Comparison of ENCODE assay signal across 11 cellular contexts in the genomic region with DNA sequence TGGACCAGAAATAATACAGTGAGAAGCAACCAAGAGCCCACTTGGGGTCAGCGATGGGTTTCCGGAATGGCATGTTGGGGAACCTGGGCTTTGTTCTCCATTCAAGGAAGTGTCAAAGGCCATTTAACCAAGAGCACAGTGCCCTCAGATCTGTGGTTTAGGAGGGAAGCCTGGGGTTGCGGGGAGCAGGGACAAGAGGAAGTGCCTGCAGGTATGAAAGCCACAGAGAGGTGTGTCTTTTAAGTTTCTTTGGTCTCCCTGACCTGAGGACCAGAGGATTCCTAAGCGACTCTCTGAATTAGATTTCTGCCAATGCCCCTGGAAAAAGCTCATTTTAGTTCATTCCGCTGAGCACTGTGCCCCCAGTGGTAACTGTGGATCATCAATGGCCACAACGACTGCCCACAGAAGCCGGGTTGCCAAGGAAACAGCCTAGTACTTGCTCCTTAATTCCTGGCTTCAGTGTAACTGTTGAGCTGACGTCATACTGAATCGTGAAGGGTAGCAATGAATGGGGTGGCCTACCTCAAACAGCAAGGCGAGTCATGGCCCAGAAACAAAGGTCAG.
DNase-seq lines count a peak whose midpoint lies in the region; ATAC-seq and TF ChIP-seq lines count a peak whose summit lies in the region.
"Had no signal": no experiment of that assay in that cellular context is flagged by ENCODE, and none has a peak within 500 bp of the region (broad histone marks: within the 10 kb centered on the region; RNA-seq: fewer than 3 reads in every experiment).

No MANE protein-coding gene starts in this region.

- no peaks in the 10 kb centered on the region for H3K36me3 ChIP-seq in GM23338 (ENCODE audit: insufficient read depth)
- no peaks in the 10 kb centered on the region for H3K36me3 ChIP-seq in neuronal stem cell (replicated peaks in 1 of 2; ENCODE audit: control insufficient read depth in 2 of 2, insufficient read depth in 2 of 2, low read length in 2 of 2)

- H2BK12ac ChIP-seq in neuronal stem cell (ENCODE audit: low read length), result no peak overlapping the region

- H3K18ac ChIP-seq in neuronal stem cell (ENCODE audit: low read length), result peak overlapping the region; percentile 27

- DNase-seq in GM23338 (ENCODE audit: low spot score), result peak; percentile 73
- peak; percentile 4 for DNase-seq in NCI-H2227 (lab: John Stamatoyannopoulos, UW; ENCODE audit: unreplicated experiment)
- DNase-seq in cerebellar cortex (ENCODE audit: low spot score), result peak; percentile 16
- peak; percentile 11 for DNase-seq in neuronal stem cell (ENCODE audit: low spot score)
- DNase-seq in NCI-H510A treated with DMSO at 0.1 percent for 48 hours (lab: John Stamatoyannopoulos, UW), result no peak
- DNase-seq in NCI-H2107 treated with DMSO at 0.1 percent for 48 hours (lab: John Stamatoyannopoulos, UW; ENCODE audit: unreplicated experiment), result no peak
- no peak for DNase-seq in left colon
- DNase-seq: Karpas-422 had no signal

- no peaks in the 10 kb centered on the region for H3F3A ChIP-seq in GM23338 (replicated peaks; ENCODE audit: low read depth)

- no peak overlapping the region for H3K27ac ChIP-seq in GM23338 (ENCODE audit: low read depth)
- H3K27ac ChIP-seq in neuronal stem cell (replicated peaks; ENCODE audit: low read length), result no peak overlapping the region

- no peak overlapping the region for H3K4ac ChIP-seq in neuronal stem cell (ENCODE audit: low read length)

- peaks cover 23% of the 10 kb centered on the region for H3K9me3 Mint-ChIP-seq in GM23338

- WGBS in neuronal stem cell (ENCODE audit: extremely low coverage in 2 of 2, insufficient read length in 2 of 2, insufficient replicate concordance in 1 of 2), 2 donors, result no CpG with 5 or more reads among the region's 10 CpGs

- peak overlapping the region; percentile 14 for H2AFZ ChIP-seq in GM23338
- H2AFZ ChIP-seq in neuronal stem cell (ENCODE audit: low read length), result peak overlapping the region; percentile 56

- no peak overlapping the region for H3K23ac ChIP-seq in neuronal stem cell (ENCODE audit: low read depth, low read length, poor library complexity)

- no peaks in the 10 kb centered on the region for H4K20me1 ChIP-seq in GM23338 (replicated peaks; ENCODE audit: insufficient read depth)

- H3K14ac ChIP-seq in neuronal stem cell (ENCODE audit: low read length), result no peak overlapping the region

- ATAC-seq in GM23338, result peak; percentile 77
- ATAC-seq in HG03460 (IDR thresholded peaks at IDR 0.05; ENCODE audit: unreplicated experiment), result no peak
- no peak for ATAC-seq in left colon
- ATAC-seq: Panc1 had no signal

- no peak overlapping the region for H3K4me2 ChIP-seq in GM23338
- no peak overlapping the region for H3K4me2 ChIP-seq in neuronal stem cell (ENCODE audit: insufficient read depth, low read length, poor library complexity, severe bottlenecking)

- H2BK120ac ChIP-seq in neuronal stem cell (ENCODE audit: low read depth, low read length), result no peak overlapping the region

- H3K9me3 ChIP-seq in neuronal stem cell (replicated peaks in 1 of 2; ENCODE audit: control insufficient read depth in 2 of 2, insufficient read depth in 1 of 2, low read depth in 1 of 2, low read length in 2 of 2), result peaks cover 0 to 3% of the 10 kb centered on the region in 2 donors

- H2BK5ac ChIP-seq in neuronal stem cell (ENCODE audit: low read length), result no peak overlapping the region

- no peak overlapping the region for H4K91ac ChIP-seq in neuronal stem cell (ENCODE audit: low read depth, low read length, poor library complexity)

- peaks cover 15% of the 10 kb centered on the region for H3K4me1 Mint-ChIP-seq in GM23338

- H3K9ac ChIP-seq in neuronal stem cell (ENCODE audit: low read depth, low read length, poor library complexity), result no peak overlapping the region

- H4K8ac ChIP-seq in neuronal stem cell (ENCODE audit: low read depth, low read length), result no peak overlapping the region

- no peak overlapping the region for H2AK5ac ChIP-seq in neuronal stem cell (ENCODE audit: low read depth, low read length)

- no peaks in the 10 kb centered on the region for H3K4me1 ChIP-seq in GM23338 (ENCODE audit: insufficient read depth)
- H3K4me1 ChIP-seq in neuronal stem cell (ENCODE audit: control insufficient read depth in 2 of 2, insufficient read depth in 1 of 2, low read depth in 1 of 2, low read length in 2 of 2), result peaks cover 4 to 9% of the 10 kb centered on the region in 2 donors

- no peak overlapping the region for H3K4me3 ChIP-seq in GM23338
- no peak overlapping the region for H3K4me3 ChIP-seq in neuronal stem cell (ENCODE audit: low read length in 2 of 2)

- intact Hi-C loops in left colon (cut with DNase I, micrococcal nuclease), result no loop called here

- TF ChIP-seq CTCF in GM23338 (conservative IDR thresholded peaks at IDR 0.05; ENCODE audit: low read depth in 2 of 2), result peak in 1 of 2 experiments; percentile 54; a peak in 2 of 4 replicates

- no peaks in the 10 kb centered on the region for H3K9me2 ChIP-seq in GM23338 (ENCODE audit: insufficient read depth)

- H3K79me2 ChIP-seq in GM23338 (replicated peaks; ENCODE audit: insufficient read depth), result no peaks in the 10 kb centered on the region

- no peaks in the 10 kb centered on the region for H3K79me1 ChIP-seq in neuronal stem cell (ENCODE audit: low read depth, low read length)

- peaks cover 2% of the 10 kb centered on the region for H3K27me3 Mint-ChIP-seq in GM23338 (ENCODE audit: insufficient read depth, low read depth, poor library complexity)

- H3K36me3 Mint-ChIP-seq in GM23338 (ENCODE audit: low read depth), result peaks cover 10% of the 10 kb centered on the region

- no peak overlapping the region for H3K4me3 Mint-ChIP-seq in GM23338
- H3K4me3 Mint-ChIP-seq: dendritic cell treated with granulocyte-macrophage colony-stimulating factor and Interleukin-4, amounts not matched to agents 40 ng/mL and 50 ng/mL, for 4 days had no signal

- peak overlapping the region; percentile 6 for H2BK15ac ChIP-seq in neuronal stem cell (ENCODE audit: low read length)

- H3K27me3 ChIP-seq in GM23338 (ENCODE audit: insufficient read depth) (no peaks in the 10 kb centered on the region), neuronal stem cell (ENCODE audit: control insufficient read depth in 3 of 3, insufficient read depth in 3 of 3, low read depth in 1 of 3, low read length in 3 of 3) (no peaks in the 10 kb centered on the region)

- peak overlapping the region; percentile 22; the same call in 1 of the 2 replicates for H3K27ac Mint-ChIP-seq in GM23338
- H3K27ac Mint-ChIP-seq: dendritic cell treated with granulocyte-macrophage colony-stimulating factor and Interleukin-4, amounts not matched to agents 40 ng/mL and 50 ng/mL, for 4 days had no signal

TF ChIP-seq in GM23338, 12 proteins besides CTCF, POLR2A, EP300 and RAD21 (continues in another document):
- TF ChIP-seq POLR2AphosphoS5 (IDR thresholded peaks at IDR 0.05; ENCODE audit: low read depth), result no peak
- peak; percentile 21; the same call in 1 of the 2 replicates for TF ChIP-seq CREB1 (CRISPR knock-in tag; IDR thresholded peaks at IDR 0.05; ENCODE audit: low read depth)
- TF ChIP-seq JUNB (IDR thresholded peaks at IDR 0.05; ENCODE audit: unreplicated experiment), result no peak

Comparison
In these comparisons a context has a peak if more than half of its experiments do, and no peak if none do; other contexts are left out.
1. DNase-seq: peak in GM23338 (single experiment), NCI-H2227 (single experiment), cerebellar cortex (single experiment) and neuronal stem cell (single experiment); none in NCI-H510A treated with DMSO at 0.1 percent for 48 hours (single experiment), NCI-H2107 treated with DMSO at 0.1 percent for 48 hours (single experiment) and left colon (0 of 2).